ENCODE assay signal across 35 cellular contexts in the genomic region with DNA sequence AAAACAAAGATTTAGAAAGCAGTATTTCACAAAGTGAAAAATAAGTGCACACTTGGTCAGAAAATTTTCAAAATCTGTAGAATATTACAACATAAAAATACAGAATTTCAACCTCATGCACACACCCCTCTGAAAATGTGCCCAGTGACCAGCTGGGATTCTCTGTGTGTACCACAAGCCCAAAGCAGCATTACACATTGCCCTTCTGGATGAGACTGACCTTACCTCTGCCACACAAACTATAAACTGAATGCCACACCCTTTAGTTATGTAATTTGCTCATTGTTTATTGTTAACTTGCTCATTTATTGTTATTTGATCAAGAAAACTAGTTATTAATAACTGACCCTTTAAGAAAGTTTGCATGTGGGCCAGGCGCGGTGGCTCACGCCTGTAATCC.
"Had no signal": no experiment of that assay in that cellular context is flagged by ENCODE, and none has a peak within 500 bp of the region (broad histone marks: within the 10 kb centered on the region; RNA-seq: fewer than 3 reads in every experiment).

No MANE protein-coding gene starts in this region.

- H3K36me3 ChIP-seq: brain microvascular endothelial cell had no signal

- H3K27ac ChIP-seq: brain microvascular endothelial cell, Peyer's patch, VCaP had no signal

- DNase-seq: activated B cell treated with CpG ODN at 0.5 μM for 24 hours; activated CD4-positive, alpha-beta memory T cell treated with anti-CD3 and anti-CD28 coated beads, Interleukin-2, amount 10 ng/mL, durations not matched to agents 7 days and 5 days; activated CD4-positive, alpha-beta T cell treated with anti-CD3 and anti-CD28 coated beads for 48 hours; activated CD4-positive, CD25-positive, alpha-beta regulatory T cell treated with anti-CD3 and anti-CD28 coated beads, Interleukin-2, amount 50 U/mL, for 72 hours; activated CD8-positive, alpha-beta memory T cell treated with anti-CD3 and anti-CD28 coated beads for 24 hours; activated CD8-positive, alpha-beta memory T cell treated with anti-CD3 and anti-CD28 coated beads, Interleukin-2, amount 10 ng/mL, durations not matched to agents 7 days and 5 days; activated CD8-positive, alpha-beta memory T cell treated with anti-CD3 and anti-CD28 coated beads, Interleukin-2, amount 50 U/mL, for 48 hours; activated effector memory CD4-positive, alpha-beta T cell treated with Interleukin-2 at 50 U/mL for 16 hours; activated naive CD4-positive, alpha-beta T cell treated with anti-CD3 and anti-CD28 coated beads, Interleukin-2, amount 50 U/mL, for 16 hours; activated naive CD8-positive, alpha-beta T cell treated with anti-CD3 and anti-CD28 coated beads for 36 hours; activated T-cell treated with anti-CD3 and anti-CD28 coated beads, Interleukin-2, amount 50 U/mL, for 48 hours; amniotic stem cell; aorta; brain microvascular endothelial cell; Kasumi-1; KG1; MM.1S; NCI-H1092 treated with DMSO at 0.1 percent for 48 hours; NCI-H1417; NCI-H146; NCI-H187; NCI-H2029 treated with DMSO at 0.1 percent for 48 hours; NCI-H2107; NCI-H2171; NCI-H510A; NCI-H526; NCI-H748 treated with DMSO at 0.1 percent for 48 hours; Peyer's patch; RPMI8226; SIG-M5; SW 1271; T-helper 1 cell; T-helper 2 cell; T-helper 9 cell had no signal

- H3K9me3 ChIP-seq: Peyer's patch had no signal

- H3K27me3 ChIP-seq: brain microvascular endothelial cell, Peyer's patch had no signal

- H3K4me1 ChIP-seq: Peyer's patch had no signal

- H3K4me3 ChIP-seq: Peyer's patch had no signal

- ATAC-seq: activated CD8-positive, alpha-beta memory T cell treated with anti-CD3 and anti-CD28 coated beads, Interleukin-2, amount 10 ng/mL, durations not matched to agents 7 days and 5 days had no signal
